Comparison of ENCODE assay signal across 11 cellular contexts in genomic region chr9:81557957-81558791, GRCh38.
DNase-seq lines count a peak whose midpoint lies in the region; ATAC-seq and TF ChIP-seq lines count a peak whose summit lies in the region.
"Had no signal": no experiment of that assay in that cellular context is flagged by ENCODE, and none has a peak within 500 bp of the region (broad histone marks: within the 10 kb centered on the region; RNA-seq: fewer than 3 reads in every experiment).

No MANE protein-coding gene starts in this region.

- no peaks in the 10 kb centered on the region for H3K27me3 ChIP-seq in BJ (ENCODE audit: control insufficient read depth, insufficient read depth, low read length)
- H3K27me3 ChIP-seq in PC-3 (ENCODE audit: low read length) = no peaks in the 10 kb centered on the region
- H3K27me3 ChIP-seq in trophoblast cell (ENCODE audit: insufficient read depth, low read length) = no peaks in the 10 kb centered on the region

- no peaks in the 10 kb centered on the region for H3K36me3 Mint-ChIP-seq in CD14-positive monocyte

- H3K79me2 ChIP-seq in PC-3 (ENCODE audit: low read length) (no peaks in the 10 kb centered on the region), trophoblast cell (ENCODE audit: control insufficient read depth, insufficient read depth, low read length, poor library complexity) (peaks cover 2% of the 10 kb centered on the region)

- H3K27ac ChIP-seq in PC-3 (ENCODE audit: low read length) (no peak overlapping the region), trophoblast cell (ENCODE audit: low read depth, low read length) (peak overlapping the region; percentile 94)

- intact Hi-C loops in PC-3 (cut with micrococcal nuclease) = no loop called here
- intact Hi-C loops in CD14-positive monocyte (cut with micrococcal nuclease) = no loop called here

- H3K4me2 ChIP-seq in PC-3 (ENCODE audit: low read length) = no peak overlapping the region; the same call in 1 of the 2 replicates
- H3K4me2 ChIP-seq in trophoblast cell (ENCODE audit: low read length) = no peak overlapping the region

- no peak for ATAC-seq in PC-3
- no peak for ATAC-seq in HG03565 (IDR thresholded peaks at IDR 0.05; ENCODE audit: unreplicated experiment)
- ATAC-seq in GM21825 (IDR thresholded peaks at IDR 0.05; ENCODE audit: unreplicated experiment) = no peak

- H2BK5ac ChIP-seq in trophoblast cell (ENCODE audit: low read depth, low read length, poor library complexity) = peak overlapping the region; percentile 89

- CTCF ChIA-PET in BJ (lab: Yijun Ruan, JAX) = interaction anchor here (0.6 to 1.1 kb wide), 4 partner anchors 13 to 217 kb away, joined by 3 read pairs; no protein-coding TSS in a partner anchor
- CTCF ChIA-PET in PC-3 (lab: Charles Lee) = no interaction called here

- H3K36me3 ChIP-seq in BJ (ENCODE audit: control insufficient read depth, insufficient read depth, low read length) (no peaks in the 10 kb centered on the region), PC-3 (ENCODE audit: low read depth, low read length) (no peaks in the 10 kb centered on the region), trophoblast cell (ENCODE audit: control insufficient read depth in 1 of 2, insufficient read depth in 2 of 2, low read length in 2 of 2) (no peaks in the 10 kb centered on the region)

- H3K9ac ChIP-seq in PC-3 (ENCODE audit: low read length) (no peak overlapping the region), trophoblast cell (ENCODE audit: low read length) (no peak overlapping the region)

- peak overlapping the region; percentile 71 for H3K4ac ChIP-seq in trophoblast cell (ENCODE audit: low read depth, low read length)

- TF ChIP-seq CTCF in BJ (IDR thresholded peaks at IDR 0.05; ENCODE audit: insufficient read depth, low read depth, low read length) (no peak), PC-3 (conservative IDR thresholded peaks at IDR 0.05; ENCODE audit: low read depth, low read length) (no peak), fibroblast of villous mesenchyme (IDR thresholded peaks at IDR 0.05; ENCODE audit: insufficient read depth, low read depth, low read length) (no peak), CD14-positive monocyte (IDR thresholded peaks at IDR 0.05) (no peak)

- H3K4me1 Mint-ChIP-seq in CD14-positive monocyte = no peaks in the 10 kb centered on the region
- H3K4me1 Mint-ChIP-seq: activated CD4-positive, alpha-beta memory T cell treated with anti-CD3 and anti-CD28 coated beads, Interleukin-2, amount 10 ng/mL, durations not matched to agents 7 days and 5 days had no signal

- H4K91ac ChIP-seq in trophoblast cell (ENCODE audit: low read depth, low read length) = peak overlapping the region; percentile 95

- H3K18ac ChIP-seq in trophoblast cell (ENCODE audit: low read length) = peak overlapping the region; percentile 86

- H3K9me2 ChIP-seq in PC-3 (replicated peaks; ENCODE audit: low read length) = no peaks in the 10 kb centered on the region

- H3K9me3 ChIP-seq in PC-3 (ENCODE audit: low read length) (no peaks in the 10 kb centered on the region), trophoblast cell (ENCODE audit: insufficient read depth, low read depth, low read length) (no peaks in the 10 kb centered on the region)

- no peak overlapping the region for H2AFZ ChIP-seq in PC-3 (ENCODE audit: low read length)
- peak overlapping the region; percentile 15 for H2AFZ ChIP-seq in trophoblast cell (ENCODE audit: insufficient read depth, low read length, poor library complexity)

- H3K27me3 Mint-ChIP-seq in CD14-positive monocyte (ENCODE audit: low read depth in 3 of 3) = peaks cover 0 to 5% (median 0%) of the 10 kb centered on the region in 3 donors
- H3K27me3 Mint-ChIP-seq: activated CD4-positive, alpha-beta memory T cell treated with anti-CD3 and anti-CD28 coated beads, Interleukin-2, amount 10 ng/mL, durations not matched to agents 7 days and 5 days had no signal

- H4K12ac ChIP-seq in trophoblast cell (ENCODE audit: low read depth, low read length) = no peak overlapping the region

- no TSS peak for BruUV-seq in PC-3 (replicated peaks; lab: Mats Ljungman, UMichigan)

- H3K23ac ChIP-seq in trophoblast cell (ENCODE audit: low read length) = no peak overlapping the region

- peak overlapping the region; percentile 81 for H4K8ac ChIP-seq in trophoblast cell (ENCODE audit: low read depth, low read length)

- H3K79me1 ChIP-seq in trophoblast cell (ENCODE audit: low read length) = peaks cover 25% of the 10 kb centered on the region

- no peak overlapping the region for H3K27ac Mint-ChIP-seq in CD14-positive monocyte
- H3K27ac Mint-ChIP-seq: activated CD4-positive, alpha-beta memory T cell treated with anti-CD3 and anti-CD28 coated beads, Interleukin-2, amount 10 ng/mL, durations not matched to agents 7 days and 5 days had no signal

- H3K4me3 Mint-ChIP-seq in CD14-positive monocyte = no peak overlapping the region
- H3K4me3 Mint-ChIP-seq: activated CD4-positive, alpha-beta memory T cell treated with anti-CD3 and anti-CD28 coated beads, Interleukin-2, amount 10 ng/mL, durations not matched to agents 7 days and 5 days; naive B cell had no signal

- H2BK120ac ChIP-seq in trophoblast cell (ENCODE audit: insufficient read depth, low read length, poor library complexity) = peak overlapping the region; percentile 89

- no CpG with 5 or more reads among the region's 7 CpGs for WGBS in trophoblast cell (ENCODE audit: extremely low coverage, insufficient coverage, insufficient read length)

- peak overlapping the region; percentile 85 for H2AK5ac ChIP-seq in trophoblast cell (ENCODE audit: low read length)

- DNase-seq in BJ (ENCODE audit: low read depth) (peak; percentile 88), PC-3 (peak; percentile 24), fibroblast of villous mesenchyme (ENCODE audit: low read depth) (peak; percentile 89), trophoblast cell (peak in 1 of 2 donors; percentile 35), NCI-H128 (lab: John Stamatoyannopoulos, UW; ENCODE audit: unreplicated experiment) (no peak), CD14-positive monocyte (ENCODE audit: low spot score) (no peak)
- DNase-seq: activated CD4-positive, alpha-beta memory T cell treated with anti-CD3 and anti-CD28 coated beads, Interleukin-2, amount 10 ng/mL, durations not matched to agents 7 days and 5 days; naive B cell had no signal

- no peaks in the 10 kb centered on the region for H3F3A ChIP-seq in PC-3 (ENCODE audit: low read length, unreplicated experiment)

- peak overlapping the region; percentile 98 for H2BK12ac ChIP-seq in trophoblast cell (ENCODE audit: low read length)

- no peak overlapping the region for H3K4me3 ChIP-seq in BJ (ENCODE audit: low read depth, low read length)
- no peak overlapping the region for H3K4me3 ChIP-seq in PC-3 (ENCODE audit: low read length)
- no peak overlapping the region for H3K4me3 ChIP-seq in fibroblast of villous mesenchyme (ENCODE audit: low read depth, low read length)
- no peak overlapping the region for H3K4me3 ChIP-seq in trophoblast cell (ENCODE audit: low read depth, low read length)
- H3K4me3 ChIP-seq: coronary artery had no signal

- no peaks in the 10 kb centered on the region for H4K20me1 ChIP-seq in PC-3 (ENCODE audit: low read length)

- H3K14ac ChIP-seq in trophoblast cell (ENCODE audit: low read length) = peak overlapping the region; percentile 87

- POLR2A ChIA-PET in BJ (lab: Charles Lee) (interaction anchor here (0.6 kb wide), 1 partner anchor 83 kb away, joined by 4 read pairs; no protein-coding TSS in a partner anchor), PC-3 (lab: Charles Lee; ENCODE audit: unreplicated experiment) (no interaction called here)

- H3K4me1 ChIP-seq in PC-3 (ENCODE audit: insufficient read depth, low read length) (peaks cover 43% of the 10 kb centered on the region), trophoblast cell (ENCODE audit: control insufficient read depth in 1 of 2, insufficient read depth in 2 of 2, low read length in 2 of 2) (peaks cover 28 to 33% of the 10 kb centered on the region in 2 experiments)

- H3K9me3 Mint-ChIP-seq in CD14-positive monocyte = peaks cover 0 to 3% (median 2%) of the 10 kb centered on the region in 7 donors
- H3K9me3 Mint-ChIP-seq: naive B cell had no signal

Comparison
In these comparisons a context has a peak if more than half of its experiments do, and no peak if none do; other contexts are left out.
1. DNase-seq: peak in BJ (single experiment), PC-3 (single experiment) and fibroblast of villous mesenchyme (single experiment); none in NCI-H128 (single experiment) and CD14-positive monocyte (single experiment).